In the genomic region with DNA sequence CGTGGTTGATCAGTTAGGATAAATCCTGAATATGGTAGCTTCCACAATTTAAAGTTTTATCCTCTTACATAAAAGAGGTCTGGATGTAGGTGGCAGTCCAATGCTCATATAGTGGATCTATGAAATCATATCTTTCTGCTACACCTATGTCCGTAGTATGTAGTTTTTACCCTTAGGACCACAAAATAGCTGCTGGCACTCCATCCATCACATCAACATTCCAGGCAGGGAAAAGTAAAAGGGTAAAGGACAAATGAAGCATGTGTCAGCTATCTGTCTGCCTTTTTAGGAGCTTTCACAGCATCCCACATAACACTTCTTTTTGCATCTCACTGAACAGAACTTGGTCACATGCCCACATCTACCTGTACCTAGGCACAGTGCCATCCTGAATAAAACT, we compare ENCODE assay signal across 3 cellular contexts.
TF ChIP-seq lines count a peak whose summit lies in the region.

No MANE protein-coding gene starts in this region.

TF ChIP-seq in HEK293, 187 proteins besides CTCF, POLR2A, EP300 and RAD21:
- TF ChIP-seq, protein P1, sequence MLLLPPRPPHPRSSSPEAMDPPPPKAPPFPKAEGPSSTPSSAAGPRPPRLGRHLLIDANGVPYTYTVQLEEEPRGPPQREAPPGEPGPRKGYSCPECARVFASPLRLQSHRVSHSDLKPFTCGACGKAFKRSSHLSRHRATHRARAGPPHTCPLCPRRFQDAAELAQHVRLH (tag by site-specific recombination; IDR thresholded peaks at IDR 0.05) = 0 out of 2 replicates have a peak, but pooled peaks have one; percentile 44
- TF ChIP-seq SETDB1 (IDR thresholded peaks at IDR 0.05; ENCODE audit: insufficient read length, low read length) = peak; percentile 13
- TF ChIP-seq, protein P2, sequence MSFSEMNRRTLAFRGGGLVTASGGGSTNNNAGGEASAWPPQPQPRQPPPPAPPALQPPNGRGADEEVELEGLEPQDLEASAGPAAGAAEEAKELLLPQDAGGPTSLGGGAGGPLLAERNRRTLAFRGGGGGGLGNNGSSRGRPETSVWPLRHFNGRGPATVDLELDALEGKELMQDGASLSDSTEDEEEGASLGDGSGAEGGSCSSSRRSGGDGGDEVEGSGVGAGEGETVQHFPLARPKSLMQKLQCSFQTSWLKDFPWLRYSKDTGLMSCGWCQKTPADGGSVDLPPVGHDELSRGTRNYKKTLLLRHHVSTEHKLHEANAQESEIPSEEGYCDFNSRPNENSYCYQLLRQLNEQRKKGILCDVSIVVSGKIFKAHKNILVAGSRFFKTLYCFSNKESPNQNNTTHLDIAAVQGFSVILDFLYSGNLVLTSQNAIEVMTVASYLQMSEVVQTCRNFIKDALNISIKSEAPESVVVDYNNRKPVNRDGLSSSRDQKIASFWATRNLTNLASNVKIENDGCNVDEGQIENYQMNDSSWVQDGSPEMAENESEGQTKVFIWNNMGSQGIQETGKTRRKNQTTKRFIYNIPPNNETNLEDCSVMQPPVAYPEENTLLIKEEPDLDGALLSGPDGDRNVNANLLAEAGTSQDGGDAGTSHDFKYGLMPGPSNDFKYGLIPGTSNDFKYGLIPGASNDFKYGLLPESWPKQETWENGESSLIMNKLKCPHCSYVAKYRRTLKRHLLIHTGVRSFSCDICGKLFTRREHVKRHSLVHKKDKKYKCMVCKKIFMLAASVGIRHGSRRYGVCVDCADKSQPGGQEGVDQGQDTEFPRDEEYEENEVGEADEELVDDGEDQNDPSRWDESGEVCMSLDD (tag by site-specific recombination; IDR thresholded peaks at IDR 0.05) = no peak

TF ChIP-seq in K562, 482 proteins besides CTCF, POLR2A, EP300 and RAD21:
- TF ChIP-seq ZNF274 (IDR thresholded peaks at IDR 0.05; ENCODE audit: borderline replicate concordance, low read depth, low read length) = no peak
- TF ChIP-seq NRF1 (conservative IDR thresholded peaks at IDR 0.05 in 1 of 2, IDR thresholded peaks at IDR 0.05 in 1 of 2) = no peak
- peak; percentile 84 for TF ChIP-seq RBM25 (IDR thresholded peaks at IDR 0.05; ENCODE audit: low read depth, low read length, severe bottlenecking)
- no peak for TF ChIP-seq ZNF175 (CRISPR knock-in tag; IDR thresholded peaks at IDR 0.05; ENCODE audit: low read depth)

TF ChIP-seq in H1, 55 proteins besides CTCF, POLR2A, EP300 and RAD21:
- TF ChIP-seq YY1 (IDR thresholded peaks at IDR 0.05; ENCODE audit: low read depth, low read length) (no peak), KDM1A (IDR thresholded peaks at IDR 0.05; ENCODE audit: borderline replicate concordance, low read length) (0 out of 2 replicates have a peak, but pooled peaks have one; percentile 51), JUN (IDR thresholded peaks at IDR 0.05; ENCODE audit: low read depth, low read length) (no peak), CREB1 (IDR thresholded peaks at IDR 0.05) (no peak)
